9 cellular contexts compared by ENCODE assay signal in the genomic region with DNA sequence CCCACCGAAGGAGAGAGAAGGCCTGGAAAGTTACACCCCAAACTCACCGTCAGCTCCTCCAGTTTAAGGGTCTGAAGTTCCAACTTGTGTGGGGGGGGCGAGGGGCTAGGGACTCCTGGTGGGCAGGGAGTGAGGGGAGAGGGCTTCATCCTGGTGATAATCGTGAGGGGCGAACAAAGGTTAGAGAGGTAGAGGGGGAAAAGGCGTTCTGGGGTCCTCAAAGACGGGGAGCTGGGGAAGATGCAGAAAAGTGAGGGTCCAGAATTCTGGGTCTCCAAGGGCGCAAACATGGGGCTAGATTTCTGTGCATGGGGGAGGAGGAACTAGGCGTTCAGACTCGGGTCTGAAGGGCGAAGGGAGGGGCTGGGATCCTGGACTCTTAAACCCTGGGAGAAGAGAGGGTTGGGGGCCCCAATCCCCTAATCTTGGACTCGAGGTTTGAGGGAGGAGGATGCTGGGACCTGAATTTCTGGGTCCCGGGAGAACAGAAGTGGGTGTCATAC. TPM values are rescaled to one million over a fixed set of nuclear protein-coding genes. Genes with fewer than 3 reads are reported as not detected.
DNase-seq lines count a peak whose midpoint lies in the region; ATAC-seq and TF ChIP-seq lines count a peak whose summit lies in the region.
"Had no signal": no experiment of that assay in that cellular context is flagged by ENCODE, and none has a peak within 500 bp of the region (broad histone marks: within the 10 kb centered on the region; RNA-seq: fewer than 3 reads in every experiment).

No MANE protein-coding gene starts in this region.

- no peaks in the 10 kb centered on the region for H3K36me3 ChIP-seq in lung (ENCODE audit: control insufficient read depth in 2 of 2, insufficient read depth in 2 of 2, low read length in 2 of 2)
- no peaks in the 10 kb centered on the region for H3K36me3 ChIP-seq in transverse colon

- DNase-seq in activated T-cell treated with anti-CD3 and anti-CD28 coated beads, Interleukin-2, amount 50 U/mL, for 4 hours: no peak
- no peak for DNase-seq in activated T-cell treated with anti-CD3 and anti-CD28 coated beads, Interleukin-2, amount 50 U/mL, for 48 hours
- DNase-seq in lung (ENCODE audit: low spot score): no peak
- DNase-seq in transverse colon: peak; percentile 65
- no peak for DNase-seq in SIG-M5 (lab: John Stamatoyannopoulos, UW)
- no peak for DNase-seq in activated CD8-positive, alpha-beta memory T cell treated with anti-CD3 and anti-CD28 coated beads for 24 hours

- H3K36me3 Mint-ChIP-seq in activated T-cell treated with anti-CD3 and anti-CD28 coated beads, Interleukin-2, amount 50 U/mL, for 4 hours (ENCODE audit: insufficient read depth): peaks cover 2% of the 10 kb centered on the region
- peaks cover 21% of the 10 kb centered on the region for H3K36me3 Mint-ChIP-seq in brain

- H3K4me1 ChIP-seq in lung (ENCODE audit: control insufficient read depth in 2 of 2, insufficient read depth in 2 of 2, low read length in 2 of 2): peaks cover 0 to 15% of the 10 kb centered on the region in 2 donors
- peaks cover 16 to 40% (median 36%) of the 10 kb centered on the region in 4 donors for H3K4me1 ChIP-seq in transverse colon

- TF ChIP-seq POLR2A in transverse colon (IDR thresholded peaks at IDR 0.05): no peak

- H3K9me3 ChIP-seq in lung (ENCODE audit: control insufficient read depth in 2 of 2, insufficient read depth in 1 of 2, low read length in 1 of 2) (peaks cover 0 to 3% of the 10 kb centered on the region in 2 donors), transverse colon (no peaks in the 10 kb centered on the region)

- ATAC-seq in activated T-cell treated with anti-CD3 and anti-CD28 coated beads, Interleukin-2, amount 50 U/mL, for 4 hours: no peak
- ATAC-seq in lung (ENCODE audit: insufficient read depth, low FRiP score) (no peak), HG02763 (IDR thresholded peaks at IDR 0.05; ENCODE audit: unreplicated experiment) (no peak)

- no peaks in the 10 kb centered on the region for H3K27me3 ChIP-seq in lung (ENCODE audit: control insufficient read depth, insufficient read depth)
- no peaks in the 10 kb centered on the region for H3K27me3 ChIP-seq in transverse colon

- no peaks in the 10 kb centered on the region for H3K9me3 Mint-ChIP-seq in activated T-cell treated with anti-CD3 and anti-CD28 coated beads, Interleukin-2, amount 50 U/mL, for 4 hours
- peaks cover 0 to 12% (median 0%) of the 10 kb centered on the region in 5 experiments for H3K9me3 Mint-ChIP-seq in brain

- no peaks in the 10 kb centered on the region for H3K27me3 Mint-ChIP-seq in activated T-cell treated with anti-CD3 and anti-CD28 coated beads, Interleukin-2, amount 50 U/mL, for 4 hours (ENCODE audit: low read depth)
- no peaks in the 10 kb centered on the region for H3K27me3 Mint-ChIP-seq in brain

- intact Hi-C loops in transverse colon (cut with DNase I; ENCODE audit: low total_unique reads): no loop called here

- H3K27ac ChIP-seq in lung (ENCODE audit: low read depth in 1 of 2, low read length in 1 of 2): peak overlapping the region; percentile 69 to 86
- peak overlapping the region; percentile 85 to 93 (median 90) for H3K27ac ChIP-seq in transverse colon

- TF ChIP-seq CTCF in brain (conservative IDR thresholded peaks at IDR 0.05) (no peak), lung (IDR thresholded peaks at IDR 0.05; ENCODE audit: control extremely low read depth, extremely low read depth) (no peak), transverse colon (IDR thresholded peaks at IDR 0.05) (no peak)

- TF ChIP-seq EP300 in transverse colon (IDR thresholded peaks at IDR 0.05; ENCODE audit: low read depth): no peak

- in situ Hi-C loops in transverse colon (cut with MboI; ENCODE audit: low pct_ligation_motif_present in 1 of 4, low pct_unique_long_range_greater_than_20kb in 1 of 4, low sequenced_read_pairs in 3 of 4): no loop called here

- peak overlapping the region; percentile 17 for H3K4me3 ChIP-seq in lung
- H3K4me3 ChIP-seq in transverse colon: peak overlapping the region; percentile 49 to 75 (median 54)

- H3K4me3 Mint-ChIP-seq in activated T-cell treated with anti-CD3 and anti-CD28 coated beads, Interleukin-2, amount 50 U/mL, for 4 hours: peak overlapping the region; percentile 85
- H3K4me3 Mint-ChIP-seq in brain: peak overlapping the region; percentile 86 to 94 (median 90)

- H3K4me1 Mint-ChIP-seq in activated T-cell treated with anti-CD3 and anti-CD28 coated beads, Interleukin-2, amount 50 U/mL, for 4 hours (ENCODE audit: low read depth): peaks cover 12% of the 10 kb centered on the region
- peaks cover 65% of the 10 kb centered on the region for H3K4me1 Mint-ChIP-seq in brain

- peak overlapping the region; percentile 92 to 97 (median 96) for H3K27ac Mint-ChIP-seq in brain

- WGBS in lung, 2 donors: 40 to 41% methylated on average over 13 of the region's 13 CpGs
- 22% methylated on average over 13 of the region's 13 CpGs; no CpG with 5 or more reads in 1 of the 2 donors for WGBS in transverse colon (ENCODE audit: low coverage in 1 of 2), 2 donors

RNA-seq across cellular contexts. Expression of a gene that starts 4.7 kb away (rescaled TPM):
- under 1 TPM; 0.33 to 0.69 (median 0.51) TPM for total RNA-seq in activated T-cell treated with anti-CD3 and anti-CD28 coated beads, Interleukin-2, amount 50 U/mL, for 4 hours
- polyA plus RNA-seq in brain (ENCODE audit: insufficient read depth, low read depth, low replicate concordance) (3.6 TPM), lung (1 to 10 TPM in 1 of 2 donors, under 1 TPM in 1; 0.48 to 1.2 TPM)
- total RNA-seq in lung (1 to 10 TPM; 1.3 to 1.5 TPM), transverse colon (1 to 10 TPM in 2 of 4 donors, under 1 TPM in 1, not detected in 1; 0.55 to 2.2 (median 1.6) TPM)

RNA-seq across cellular contexts. Expression of a gene that starts 19.0 kb away (rescaled TPM):
- total RNA-seq in activated T-cell treated with anti-CD3 and anti-CD28 coated beads, Interleukin-2, amount 50 U/mL, for 4 hours: under 1 TPM in 1 of 3 donors, not detected in 2; 0.14 TPM
- 3.1 TPM for polyA plus RNA-seq in brain (ENCODE audit: insufficient read depth, low read depth, low replicate concordance)
- total RNA-seq in lung: 1 to 10 TPM in 1 of 2 donors, under 1 TPM in 1; 0.40 to 5.6 TPM
- polyA plus RNA-seq in lung: 1 to 10 TPM; 4.4 to 6.5 TPM
- total RNA-seq in transverse colon: 10 to 100 TPM; 32.5 to 68.6 (median 55.1) TPM
- total RNA-seq: LHCN-M2 had no signal

RNA-seq across cellular contexts. Expression of a gene that starts 25.6 kb away (rescaled TPM):
- under 1 TPM; 0.16 to 0.65 (median 0.18) TPM for total RNA-seq in activated T-cell treated with anti-CD3 and anti-CD28 coated beads, Interleukin-2, amount 50 U/mL, for 4 hours
- polyA plus RNA-seq in brain (ENCODE audit: insufficient read depth, low read depth, low replicate concordance) (4.7 TPM), lung (10 to 100 TPM; 24.7 to 37.9 TPM)
- total RNA-seq in lung (10 to 100 TPM; 26.2 to 32.8 TPM), transverse colon (10 to 100 TPM in 2 of 4 donors, 1 to 10 TPM in 2; 3.0 to 11.1 (median 7.0) TPM)

RNA-seq across cellular contexts. Expression of a gene that starts 31.9 kb away (rescaled TPM):
- not detected for total RNA-seq in activated T-cell treated with anti-CD3 and anti-CD28 coated beads, Interleukin-2, amount 50 U/mL, for 4 hours
- 0.20 TPM for polyA plus RNA-seq in brain (ENCODE audit: insufficient read depth, low read depth, low replicate concordance)
- total RNA-seq in lung: 1 to 10 TPM; 1.2 to 3.1 TPM
- polyA plus RNA-seq in lung: 1 to 10 TPM in 1 of 2 donors, under 1 TPM in 1; 0.97 to 2.4 TPM
- not detected for total RNA-seq in transverse colon
- total RNA-seq: LHCN-M2 had no signal

RNA-seq across cellular contexts. Expression of a gene that starts 37.6 kb away (rescaled TPM):
- total RNA-seq in activated T-cell treated with anti-CD3 and anti-CD28 coated beads, Interleukin-2, amount 50 U/mL, for 4 hours: under 1 TPM; 0.13 to 0.22 (median 0.18) TPM
- polyA plus RNA-seq in brain (ENCODE audit: insufficient read depth, low read depth, low replicate concordance) (7.9 TPM), lung (1 to 10 TPM; 5.5 to 8.6 TPM)
- total RNA-seq in lung (10 to 100 TPM in 1 of 2 donors, 1 to 10 TPM in 1; 5.1 to 12.4 TPM), transverse colon (under 1 TPM; 0.27 to 1.00 (median 0.58) TPM)
- total RNA-seq: LHCN-M2 had no signal

Comparison
In these comparisons a context has a peak if more than half of its experiments do, and no peak if none do; other contexts are left out.
1. RNA of a gene that starts 19.0 kb away (total RNA-seq): 32.5 to 68.6 TPM in transverse colon; 0.40 to 5.6 TPM in lung and 0.14 TPM in activated T-cell treated with anti-CD3 and anti-CD28 coated beads, Interleukin-2, amount 50 U/mL, for 4 hours; every median in the first group is over 4 times any median in the second.